2 cellular contexts compared by ENCODE assay signal in the genomic region with DNA sequence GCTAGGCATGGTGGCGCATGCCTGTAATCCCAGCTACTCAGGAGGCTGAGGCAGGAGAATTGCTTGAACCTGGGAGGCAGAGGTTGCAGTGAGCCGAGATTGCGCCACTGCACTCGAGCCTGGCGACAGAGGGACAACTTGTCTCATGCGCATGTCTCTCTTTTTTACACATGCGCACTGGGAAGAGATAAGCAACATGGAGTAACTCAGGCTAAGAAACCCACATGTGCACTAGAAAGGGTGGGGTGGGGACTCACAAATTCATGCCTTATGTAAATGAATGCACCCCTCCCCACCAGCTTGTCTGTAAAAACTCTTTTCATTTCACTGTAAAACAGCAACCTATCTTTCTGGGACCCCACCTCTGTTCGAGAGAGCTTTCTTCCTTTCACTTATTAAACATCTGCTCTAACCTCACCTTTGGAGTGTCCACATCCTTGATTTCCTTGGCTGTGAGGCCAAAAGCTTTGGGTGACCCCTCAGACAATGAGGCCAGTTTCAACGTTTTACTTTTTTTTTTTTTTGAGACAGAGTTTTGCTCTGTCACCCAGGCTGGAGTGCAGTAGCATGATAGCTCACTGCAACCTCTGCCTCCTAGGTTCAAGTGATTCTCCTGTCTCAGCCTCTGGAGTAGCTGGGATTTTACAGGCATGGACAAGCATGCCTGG.
TF ChIP-seq lines count a peak whose summit lies in the region.

No MANE protein-coding gene starts in this region.

TF ChIP-seq in GM23338, 12 proteins besides CTCF, POLR2A, EP300 and RAD21 (continues in another document):
- TF ChIP-seq NANOG (IDR thresholded peaks at IDR 0.05; ENCODE audit: borderline replicate concordance) = no peak
- no peak for TF ChIP-seq ZNF114 (CRISPR knock-in tag; IDR thresholded peaks at IDR 0.05)
- TF ChIP-seq ZNF331 (CRISPR knock-in tag; IDR thresholded peaks at IDR 0.05; ENCODE audit: low read depth) = no peak
- no peak for TF ChIP-seq EZH2phosphoT487 (IDR thresholded peaks at IDR 0.05; ENCODE audit: unreplicated experiment)
- TF ChIP-seq, protein P1, sequence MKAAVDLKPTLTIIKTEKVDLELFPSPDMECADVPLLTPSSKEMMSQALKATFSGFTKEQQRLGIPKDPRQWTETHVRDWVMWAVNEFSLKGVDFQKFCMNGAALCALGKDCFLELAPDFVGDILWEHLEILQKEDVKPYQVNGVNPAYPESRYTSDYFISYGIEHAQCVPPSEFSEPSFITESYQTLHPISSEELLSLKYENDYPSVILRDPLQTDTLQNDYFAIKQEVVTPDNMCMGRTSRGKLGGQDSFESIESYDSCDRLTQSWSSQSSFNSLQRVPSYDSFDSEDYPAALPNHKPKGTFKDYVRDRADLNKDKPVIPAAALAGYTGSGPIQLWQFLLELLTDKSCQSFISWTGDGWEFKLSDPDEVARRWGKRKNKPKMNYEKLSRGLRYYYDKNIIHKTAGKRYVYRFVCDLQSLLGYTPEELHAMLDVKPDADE (IDR thresholded peaks at IDR 0.05) = no peak
- no peak for TF ChIP-seq POLR2AphosphoS5 (IDR thresholded peaks at IDR 0.05; ENCODE audit: low read depth)
- no peak for TF ChIP-seq CREB1 (CRISPR knock-in tag; IDR thresholded peaks at IDR 0.05; ENCODE audit: low read depth)
- TF ChIP-seq, protein P2, sequence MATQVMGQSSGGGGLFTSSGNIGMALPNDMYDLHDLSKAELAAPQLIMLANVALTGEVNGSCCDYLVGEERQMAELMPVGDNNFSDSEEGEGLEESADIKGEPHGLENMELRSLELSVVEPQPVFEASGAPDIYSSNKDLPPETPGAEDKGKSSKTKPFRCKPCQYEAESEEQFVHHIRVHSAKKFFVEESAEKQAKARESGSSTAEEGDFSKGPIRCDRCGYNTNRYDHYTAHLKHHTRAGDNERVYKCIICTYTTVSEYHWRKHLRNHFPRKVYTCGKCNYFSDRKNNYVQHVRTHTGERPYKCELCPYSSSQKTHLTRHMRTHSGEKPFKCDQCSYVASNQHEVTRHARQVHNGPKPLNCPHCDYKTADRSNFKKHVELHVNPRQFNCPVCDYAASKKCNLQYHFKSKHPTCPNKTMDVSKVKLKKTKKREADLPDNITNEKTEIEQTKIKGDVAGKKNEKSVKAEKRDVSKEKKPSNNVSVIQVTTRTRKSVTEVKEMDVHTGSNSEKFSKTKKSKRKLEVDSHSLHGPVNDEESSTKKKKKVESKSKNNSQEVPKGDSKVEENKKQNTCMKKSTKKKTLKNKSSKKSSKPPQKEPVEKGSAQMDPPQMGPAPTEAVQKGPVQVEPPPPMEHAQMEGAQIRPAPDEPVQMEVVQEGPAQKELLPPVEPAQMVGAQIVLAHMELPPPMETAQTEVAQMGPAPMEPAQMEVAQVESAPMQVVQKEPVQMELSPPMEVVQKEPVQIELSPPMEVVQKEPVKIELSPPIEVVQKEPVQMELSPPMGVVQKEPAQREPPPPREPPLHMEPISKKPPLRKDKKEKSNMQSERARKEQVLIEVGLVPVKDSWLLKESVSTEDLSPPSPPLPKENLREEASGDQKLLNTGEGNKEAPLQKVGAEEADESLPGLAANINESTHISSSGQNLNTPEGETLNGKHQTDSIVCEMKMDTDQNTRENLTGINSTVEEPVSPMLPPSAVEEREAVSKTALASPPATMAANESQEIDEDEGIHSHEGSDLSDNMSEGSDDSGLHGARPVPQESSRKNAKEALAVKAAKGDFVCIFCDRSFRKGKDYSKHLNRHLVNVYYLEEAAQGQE (IDR thresholded peaks at IDR 0.05; ENCODE audit: unreplicated experiment) = no peak

TF ChIP-seq in H1, 55 proteins besides CTCF, POLR2A, EP300 and RAD21:
- TF ChIP-seq GTF2F1 (IDR thresholded peaks at IDR 0.05; ENCODE audit: borderline replicate concordance, low read depth, low read length) (no peak), KDM4A (IDR thresholded peaks at IDR 0.05; ENCODE audit: low read depth, low read length, severe bottlenecking) (no peak), CBX5 (IDR thresholded peaks at IDR 0.05; ENCODE audit: low read depth, low read length) (no peak), KDM1A (IDR thresholded peaks at IDR 0.05; ENCODE audit: borderline replicate concordance, low read length) (no peak), ASH2L (IDR thresholded peaks at IDR 0.05; ENCODE audit: low read length) (no peak), CEBPB (IDR thresholded peaks at IDR 0.05; ENCODE audit: low read depth, low read length) (no peak), JUN (IDR thresholded peaks at IDR 0.05; ENCODE audit: low read depth, low read length) (no peak), SP2 (IDR thresholded peaks at IDR 0.05; ENCODE audit: low read length) (no peak), CTBP2 (IDR thresholded peaks at IDR 0.05; ENCODE audit: borderline replicate concordance, insufficient read depth, insufficient read length, low read length) (no peak), BCL11A (IDR thresholded peaks at IDR 0.05; ENCODE audit: low read depth in 2 of 2, low read length in 2 of 2) (no peak)
- TF ChIP-seq, protein P3, sequence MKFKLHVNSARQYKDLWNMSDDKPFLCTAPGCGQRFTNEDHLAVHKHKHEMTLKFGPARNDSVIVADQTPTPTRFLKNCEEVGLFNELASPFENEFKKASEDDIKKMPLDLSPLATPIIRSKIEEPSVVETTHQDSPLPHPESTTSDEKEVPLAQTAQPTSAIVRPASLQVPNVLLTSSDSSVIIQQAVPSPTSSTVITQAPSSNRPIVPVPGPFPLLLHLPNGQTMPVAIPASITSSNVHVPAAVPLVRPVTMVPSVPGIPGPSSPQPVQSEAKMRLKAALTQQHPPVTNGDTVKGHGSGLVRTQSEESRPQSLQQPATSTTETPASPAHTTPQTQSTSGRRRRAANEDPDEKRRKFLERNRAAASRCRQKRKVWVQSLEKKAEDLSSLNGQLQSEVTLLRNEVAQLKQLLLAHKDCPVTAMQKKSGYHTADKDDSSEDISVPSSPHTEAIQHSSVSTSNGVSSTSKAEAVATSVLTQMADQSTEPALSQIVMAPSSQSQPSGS (IDR thresholded peaks at IDR 0.05; ENCODE audit: low read length) = no peak
- TF ChIP-seq, protein P4, sequence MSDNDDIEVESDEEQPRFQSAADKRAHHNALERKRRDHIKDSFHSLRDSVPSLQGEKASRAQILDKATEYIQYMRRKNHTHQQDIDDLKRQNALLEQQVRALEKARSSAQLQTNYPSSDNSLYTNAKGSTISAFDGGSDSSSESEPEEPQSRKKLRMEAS (IDR thresholded peaks at IDR 0.05) = no peak
TF ChIP-seq in H1: peak in this region for 0.
